Comparison of ENCODE assay signal across 9 cellular contexts in the genomic region with DNA sequence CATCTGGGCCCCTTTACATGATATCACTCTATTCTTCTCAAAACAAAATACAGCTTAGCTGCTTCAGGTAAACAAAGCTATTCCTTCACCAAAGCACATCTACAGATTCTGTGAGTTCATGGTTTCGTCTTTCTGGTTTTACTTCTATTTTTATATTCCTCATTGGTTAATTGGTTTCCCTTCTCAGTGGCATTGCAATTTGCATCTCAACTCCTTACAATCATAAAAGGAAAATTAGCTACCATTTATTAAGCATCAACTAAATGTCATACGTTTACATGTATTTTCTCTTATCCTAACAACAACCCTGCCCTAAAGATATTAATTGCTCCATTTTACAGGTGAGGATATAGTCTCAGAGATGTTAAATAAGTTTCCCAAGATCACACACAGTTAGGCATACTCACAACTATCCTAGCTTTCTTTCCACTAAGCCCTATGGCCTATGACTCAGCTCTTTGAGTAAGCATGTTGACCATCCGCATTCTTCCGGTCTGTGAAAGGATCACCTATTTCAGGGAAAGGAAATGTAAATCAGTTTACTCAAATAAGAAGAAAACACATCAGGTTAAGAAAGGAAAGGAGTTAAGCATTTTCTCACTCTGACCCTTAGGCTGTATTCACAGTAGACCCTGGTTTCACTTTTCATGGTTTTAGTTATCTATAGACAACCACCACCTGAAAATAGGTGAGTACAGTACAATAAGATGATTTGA.
DNase-seq lines count a peak whose midpoint lies in the region; ATAC-seq and TF ChIP-seq lines count a peak whose summit lies in the region.
"Had no signal": no experiment of that assay in that cellular context is flagged by ENCODE, and none has a peak within 500 bp of the region (broad histone marks: within the 10 kb centered on the region; RNA-seq: fewer than 3 reads in every experiment).

No MANE protein-coding gene starts in this region.

- BruUV-seq in A673 (replicated peaks; lab: Mats Ljungman, UMichigan) = no TSS peak

- no peaks in the 10 kb centered on the region for H3K4me1 Mint-ChIP-seq in activated CD4-positive, alpha-beta T cell treated with anti-CD3 and anti-CD28 coated beads for 36 hours

- no peak overlapping the region for H3K27ac Mint-ChIP-seq in activated CD4-positive, alpha-beta T cell treated with anti-CD3 and anti-CD28 coated beads for 36 hours

- POLR2A ChIA-PET in activated CD4-positive, alpha-beta T cell treated with anti-CD3 and anti-CD28 coated beads for 36 hours (lab: Charles Lee) = no interaction called here
- POLR2A ChIA-PET in A673 (lab: Charles Lee; ENCODE audit: low non-redundant PET) = no interaction called here

- H3K9me3 ChIP-seq in HUES64 (ENCODE audit: insufficient read depth, low read depth, low read length) (no peaks in the 10 kb centered on the region), iPS-18a (ENCODE audit: control insufficient read depth, low read depth, low read length) (no peaks in the 10 kb centered on the region), A673 (ENCODE audit: low read depth, low read length, poor library complexity, severe bottlenecking) (no peaks in the 10 kb centered on the region)

- no peaks in the 10 kb centered on the region for H3K27me3 ChIP-seq in HUES64 (ENCODE audit: insufficient read depth, low read length)
- no peaks in the 10 kb centered on the region for H3K27me3 ChIP-seq in iPS-18a (ENCODE audit: control insufficient read depth, insufficient read depth, low read length)
- H3K27me3 ChIP-seq in A673 (replicated peaks; ENCODE audit: insufficient read depth, low read depth, low read length, poor library complexity) = no peaks in the 10 kb centered on the region

- H3K27me3 Mint-ChIP-seq in activated CD4-positive, alpha-beta T cell treated with anti-CD3 and anti-CD28 coated beads for 36 hours = peaks cover 2% of the 10 kb centered on the region

- CTCF ChIA-PET in activated CD4-positive, alpha-beta T cell treated with anti-CD3 and anti-CD28 coated beads for 36 hours (lab: Charles Lee) = interaction anchor here (0.5 to 1.3 kb wide), 3 partner anchors 12 to 466 kb away, joined by 3 to 4 read pairs (median 3); no protein-coding TSS in a partner anchor
- CTCF ChIA-PET in A673 (lab: Charles Lee) = no interaction called here

- intact Hi-C loops in activated CD4-positive, alpha-beta T cell treated with anti-CD3 and anti-CD28 coated beads for 36 hours (cut with DNase I, micrococcal nuclease) = loop anchor here in 1 of 2 experiments (5.0 kb wide), 1 partner anchor 111 kb away; no protein-coding TSS in a partner anchor
- intact Hi-C loops in A673 (cut with micrococcal nuclease; ENCODE audit: unreplicated experiment) = loop anchor here (2.0 kb wide), 1 partner anchor 228 kb away; no protein-coding TSS in a partner anchor

- H3K4me3 Mint-ChIP-seq in activated CD4-positive, alpha-beta T cell treated with anti-CD3 and anti-CD28 coated beads for 36 hours = no peak overlapping the region

- DNase-seq in HCEC 1CT (peak; percentile 59), middle frontal gyrus (ENCODE audit: extremely low spot score, low spot score) (no peak), A673 (ENCODE audit: low spot score) (no peak), NCI-H1694 treated with DMSO at 0.1 percent for 48 hours (lab: John Stamatoyannopoulos, UW) (no peak)
- DNase-seq in activated CD4-positive, alpha-beta T cell treated with anti-CD3 and anti-CD28 coated beads for 36 hours = no peak
- DNase-seq: SW 1271 had no signal

- no peak for TF ChIP-seq CTCF in A673 (conservative IDR thresholded peaks at IDR 0.05; ENCODE audit: low read depth, low read length)

- no peaks in the 10 kb centered on the region for H3K9me3 Mint-ChIP-seq in activated CD4-positive, alpha-beta T cell treated with anti-CD3 and anti-CD28 coated beads for 36 hours (ENCODE audit: low read depth)

- H3K4me3 ChIP-seq in HUES64 (ENCODE audit: low read length) = no peak overlapping the region
- H3K4me3 ChIP-seq in iPS-18a (ENCODE audit: low read length) = no peak overlapping the region
- H3K4me3 ChIP-seq in A673 (ENCODE audit: low read depth, low read length, poor library complexity, severe bottlenecking) = no peak overlapping the region

- ATAC-seq in GM18505 (IDR thresholded peaks at IDR 0.05; ENCODE audit: unreplicated experiment) = peak; percentile 72
- ATAC-seq in activated CD4-positive, alpha-beta T cell treated with anti-CD3 and anti-CD28 coated beads for 36 hours = no peak

- H3K9ac ChIP-seq in HUES64 (ENCODE audit: low read depth, low read length) (peak overlapping the region; percentile 4; the same call in 1 of the 2 replicates), iPS-18a (ENCODE audit: low read length) (peak overlapping the region; percentile 4)

- no peak for TF ChIP-seq POLR2A in GM18505 (IDR thresholded peaks at IDR 0.05; ENCODE audit: borderline replicate concordance, extremely low read depth, insufficient read depth, insufficient read length)

- H3K4me1 ChIP-seq in HUES64 (ENCODE audit: insufficient read depth, low read length) = peaks cover 38% of the 10 kb centered on the region
- peaks cover 21% of the 10 kb centered on the region for H3K4me1 ChIP-seq in iPS-18a (ENCODE audit: control insufficient read depth, low read depth, low read length)
- no peaks in the 10 kb centered on the region for H3K4me1 ChIP-seq in A673 (ENCODE audit: insufficient read depth, low read length, poor library complexity, severe bottlenecking)

- peak overlapping the region; percentile 78 for H3K27ac ChIP-seq in HUES64 (ENCODE audit: low read depth, low read length)
- H3K27ac ChIP-seq in iPS-18a (ENCODE audit: low read length) = peak overlapping the region; percentile 52
- no peak overlapping the region for H3K27ac ChIP-seq in A673 (ENCODE audit: low read depth, low read length, poor library complexity, severe bottlenecking)

- H3K36me3 ChIP-seq in HUES64 (ENCODE audit: insufficient read depth, low read length) (no peaks in the 10 kb centered on the region), iPS-18a (ENCODE audit: control insufficient read depth, low read depth, low read length) (no peaks in the 10 kb centered on the region), A673 (ENCODE audit: insufficient read depth, low read length, poor library complexity, severe bottlenecking) (no peaks in the 10 kb centered on the region)

- H3K36me3 Mint-ChIP-seq in activated CD4-positive, alpha-beta T cell treated with anti-CD3 and anti-CD28 coated beads for 36 hours (ENCODE audit: low read depth) = no peaks in the 10 kb centered on the region

- 59% methylated on average over 4 of the region's 4 CpGs for WGBS in HUES64
